Comparison of ENCODE assay signal across 8 cellular contexts in genomic region chr6:3455490-3456394, GRCh38. TPM values are rescaled to one million over a fixed set of nuclear protein-coding genes. Genes with fewer than 3 reads are reported as not detected.
DNase-seq lines count a peak whose midpoint lies in the region; ATAC-seq and TF ChIP-seq lines count a peak whose summit lies in the region.

No MANE protein-coding gene starts in this region.

- 2% methylated on average over 61 of the region's 61 CpGs for WGBS in urinary bladder

- H3K9me3 Mint-ChIP-seq in memory B cell: no peaks in the 10 kb centered on the region

- no peaks in the 10 kb centered on the region for H3K36me3 ChIP-seq in MG63
- no peaks in the 10 kb centered on the region for H3K36me3 ChIP-seq in urinary bladder (ENCODE audit: insufficient read depth)

- peak; percentile 1 for DNase-seq in EH (ENCODE audit: low read depth)
- DNase-seq in MG63: no peak
- no peak for DNase-seq in coronary artery (ENCODE audit: low spot score)
- peak; percentile 5 to 33 for DNase-seq in memory B cell (ENCODE audit: low spot score in 2 of 2)
- no peak for DNase-seq in NCI-H2107 treated with DMSO at 0.1 percent for 48 hours (lab: John Stamatoyannopoulos, UW; ENCODE audit: unreplicated experiment)
- no peak for DNase-seq in MV-4-11 (lab: John Stamatoyannopoulos, UW)

- H3K4me3 ChIP-seq in MG63 (peak overlapping the region; percentile 49), coronary artery (peak overlapping the region; percentile 76), urinary bladder (ENCODE audit: low read depth, low read length) (peak overlapping the region; percentile 80)

- no peak overlapping the region for H3K4me3 Mint-ChIP-seq in memory B cell

- H3K27me3 Mint-ChIP-seq in memory B cell: peaks cover 10% of the 10 kb centered on the region

- peaks cover 5% of the 10 kb centered on the region for H3K4me1 Mint-ChIP-seq in memory B cell

- no peaks in the 10 kb centered on the region for H3K4me1 ChIP-seq in urinary bladder (ENCODE audit: insufficient read depth)

- H3K36me3 Mint-ChIP-seq in memory B cell: no peaks in the 10 kb centered on the region

- H3K27me3 ChIP-seq in MG63: no peaks in the 10 kb centered on the region

- no peak for TF ChIP-seq CTCF in coronary artery (IDR thresholded peaks at IDR 0.05)

- H3K27ac ChIP-seq in coronary artery (peak overlapping the region in 1 of 2 donors; percentile 68), urinary bladder (ENCODE audit: low read depth) (no peak overlapping the region)

- ATAC-seq in memory B cell (ENCODE audit: low read depth) (no peak), HG03196 (IDR thresholded peaks at IDR 0.05; ENCODE audit: unreplicated experiment) (no peak)

- no peak overlapping the region for H3K27ac Mint-ChIP-seq in memory B cell

- no peaks in the 10 kb centered on the region for H3K9me3 ChIP-seq in MG63

RNA-seq across cellular contexts. Expression of gene SLC22A23, which starts 1.1 kb away (rescaled TPM):
- total RNA-seq in MG63 (2014; rRNA removed; shearing (Covaris generic); ENCODE audit: low replicate concordance): 0.12 and 2.8 TPM in 2 replicates
- 6.6 TPM for total RNA-seq in urinary bladder
- 4.9 TPM for polyA plus RNA-seq in urinary bladder

Comparison
In these comparisons a context has a peak if more than half of its experiments do, and no peak if none do; other contexts are left out.
1. DNase-seq: peak in EH (single experiment) and memory B cell (2 of 2); none in MG63 (single experiment), coronary artery (single experiment), NCI-H2107 treated with DMSO at 0.1 percent for 48 hours (single experiment) and MV-4-11 (single experiment).
2. Peak in every context shown above with its lines, with median percentiles within 50 percentile points of each other: H3K4me3 ChIP-seq.